ENCODE assay signal across 26 cellular contexts in the genomic region with DNA sequence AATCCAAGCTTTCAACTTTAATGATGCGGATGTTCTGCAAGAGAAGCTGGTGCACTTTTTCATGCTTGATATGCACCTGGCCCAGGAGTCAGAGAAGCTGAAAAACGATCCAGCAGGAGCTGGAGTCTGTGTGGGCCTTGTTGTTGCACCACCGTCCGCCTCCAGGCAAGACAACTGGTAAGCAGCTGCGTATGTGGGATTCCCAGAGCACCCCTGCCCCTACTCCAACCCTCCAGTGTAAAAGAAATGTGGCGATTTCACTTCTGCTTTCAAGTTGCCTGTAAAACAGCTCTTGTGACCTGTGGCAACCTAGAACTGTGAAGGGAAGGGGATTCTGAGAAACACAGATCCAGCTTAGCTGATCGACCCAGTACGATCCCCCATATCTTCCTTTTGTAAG.
DNase-seq lines count a peak whose midpoint lies in the region; FAIRE-seq and TF ChIP-seq lines count a peak whose summit lies in the region.
"Had no signal": no experiment of that assay in that cellular context is flagged by ENCODE, and none has a peak within 500 bp of the region (broad histone marks: within the 10 kb centered on the region; RNA-seq: fewer than 3 reads in every experiment).

No MANE protein-coding gene starts in this region.

- TF ChIP-seq POLR2A in H1 (IDR thresholded peaks at IDR 0.05; ENCODE audit: control extremely low read depth in 1 of 2, low read depth in 2 of 2, low read length in 2 of 2): no peak

- CTCF ChIA-PET in H1 (lab: Charles Lee; ENCODE audit: partially characterized antibody): interaction anchor here (0.6 to 0.7 kb wide), 2 partner anchors 99 to 582 kb away, joined by 3 to 4 read pairs; no protein-coding TSS in a partner anchor

- no peak for TF ChIP-seq RAD21 in H1 (IDR thresholded peaks at IDR 0.05 in 1 of 2, conservative IDR thresholded peaks at IDR 0.05 in 1 of 2; ENCODE audit: low read depth in 2 of 2, low read length in 2 of 2)

- no peak overlapping the region for H3K14ac ChIP-seq in H1 (ENCODE audit: insufficient read length)

- no peak overlapping the region for H2BK12ac ChIP-seq in H1 (ENCODE audit: low read depth, low read length)

- 94% methylated on average over 8 of the region's 8 CpGs; no CpG with 5 or more reads in 1 of the 2 experiments for WGBS in H1 (ENCODE audit: extremely low coverage in 1 of 2, insufficient coverage in 1 of 2, insufficient read length in 1 of 2, insufficient replicate concordance in 2 of 2, low coverage in 1 of 2, low lambda C conversion rate in 2 of 2, missing lambda C conversion rate in 1 of 2), 2 experiments
- WGBS in hepatocyte (ENCODE audit: low lambda C conversion rate, missing lambda C conversion rate): 78% methylated on average over 8 of the region's 8 CpGs

- no peaks in the 10 kb centered on the region for H3K9me3 ChIP-seq in H1 (ENCODE audit: insufficient read depth in 2 of 2, low read depth in 1 of 2, low read length in 1 of 2)
- H3K9me3 ChIP-seq in WERI-Rb-1 (ENCODE audit: severe bottlenecking): no peaks in the 10 kb centered on the region
- H3K9me3 ChIP-seq in hepatocyte (ENCODE audit: low read depth): no peaks in the 10 kb centered on the region
- H3K9me3 ChIP-seq: left ventricle myocardium inferior, psoas muscle, testis had no signal

- no peak for FAIRE-seq in H1 (lab: Jason Lieb, UNC)
- FAIRE-seq: urothelium cell line had no signal

- no peak overlapping the region for H3K18ac ChIP-seq in H1 (ENCODE audit: extremely low read depth, low read length)

- H3K9me2 ChIP-seq in hepatocyte (replicated peaks; ENCODE audit: insufficient read depth): no peaks in the 10 kb centered on the region

- no peak overlapping the region for H2BK20ac ChIP-seq in H1 (ENCODE audit: low read length)

- H4K91ac ChIP-seq in H1 (replicated peaks; ENCODE audit: insufficient read length, low read length): no peak overlapping the region

- no peak overlapping the region for H3K9ac ChIP-seq in H1 (replicated peaks in 1 of 4; ENCODE audit: extremely low read depth in 1 of 4, low read depth in 3 of 4, low read length in 3 of 4)

- H2AFZ ChIP-seq in H1 (ENCODE audit: low read length): 0 out of 2 replicates have a peak overlapping the region, but pooled peaks have one; percentile 9
- H2AFZ ChIP-seq in hepatocyte: no peak overlapping the region

- peak; percentile 62 for DNase-seq in SIG-M5 treated with dmso at 0.1 percent for 504 hours (lab: John Stamatoyannopoulos, UW; ENCODE audit: unreplicated experiment)
- DNase-seq in SIG-M5 (lab: John Stamatoyannopoulos, UW): no peak
- peak; percentile 23 for DNase-seq in NOMO-1 treated with dmso at 0.1 percent for 144 hours (lab: John Stamatoyannopoulos, UW; ENCODE audit: unreplicated experiment)
- DNase-seq in H1 (ENCODE audit: low read depth in 1 of 2, low spot score in 2 of 2): no peak
- DNase-seq in dermis blood vessel endothelial cell: no peak
- DNase-seq in WERI-Rb-1: no peak
- no peak for DNase-seq in hepatocyte (ENCODE audit: low spot score)
- DNase-seq in HT-29 (ENCODE audit: low spot score): no peak
- DNase-seq: activated CD4-positive, alpha-beta memory T cell treated with anti-CD3 and anti-CD28 coated beads for 36 hours; activated CD4-positive, CD25-positive, alpha-beta regulatory T cell; activated CD8-positive, alpha-beta memory T cell treated with anti-CD3 and anti-CD28 coated beads, Interleukin-2, amount 50 U/mL, for 48 hours; activated naive CD4-positive, alpha-beta T cell treated with anti-CD3 and anti-CD28 coated beads, Interleukin-2, amount 50 U/mL, for 16 hours; amniotic stem cell; brain microvascular endothelial cell; CD4-positive, alpha-beta memory T cell; H9; KBM-7; left ventricle myocardium inferior; naive B cell; NCI-H146; psoas muscle; stimulated activated CD4-positive, alpha-beta T cell treated with anti-CD3 and anti-CD28 coated beads, Interleukin-4, amount 100 ng/mL, for 4 hours; stimulated activated naive CD4-positive, alpha-beta T cell treated with Interleukin-2 at 50 U/mL for 16 hours; testis had no signal

- H3K36me3 ChIP-seq in H1 (ENCODE audit: control insufficient read depth in 2 of 4, insufficient read depth in 4 of 4, low read length in 3 of 4) (no peaks in the 10 kb centered on the region), WERI-Rb-1 (no peaks in the 10 kb centered on the region), hepatocyte (replicated peaks; ENCODE audit: insufficient read depth, low read depth) (no peaks in the 10 kb centered on the region)
- H3K36me3 ChIP-seq: brain microvascular endothelial cell, left ventricle myocardium inferior had no signal

- no peak overlapping the region for H4K5ac ChIP-seq in H1 (ENCODE audit: insufficient read length, low read depth, low read length)

- H3K79me2 ChIP-seq in H1 (ENCODE audit: control insufficient read depth in 1 of 2, insufficient read depth in 2 of 2, low read length in 2 of 2) (no peaks in the 10 kb centered on the region), hepatocyte (no peaks in the 10 kb centered on the region)

- H2BK15ac ChIP-seq in H1 (ENCODE audit: low read length): no peak overlapping the region

- H2BK120ac ChIP-seq in H1 (replicated peaks; ENCODE audit: low read depth, low read length): no peak overlapping the region

- no peaks in the 10 kb centered on the region; the same call in 1 of the 2 replicates for H3K23me2 ChIP-seq in H1 (ENCODE audit: low read depth, low read length)

- H3K4me3 ChIP-seq in H1 (ENCODE audit: extremely low read depth in 1 of 4, insufficient read depth in 2 of 4, low read depth in 3 of 4, low read length in 4 of 4) (no peak overlapping the region), WERI-Rb-1 (ENCODE audit: low read depth, low read length) (no peak overlapping the region), hepatocyte (no peak overlapping the region)
- H3K4me3 ChIP-seq: left ventricle myocardium inferior, psoas muscle, testis had no signal

- POLR2A ChIA-PET in H1 (lab: Charles Lee; ENCODE audit: partially characterized antibody): no interaction called here

- H4K20me1 ChIP-seq in H1 (replicated peaks in 1 of 2; ENCODE audit: control insufficient read depth in 1 of 2, insufficient read depth in 2 of 2, low read length in 2 of 2): no peaks in the 10 kb centered on the region
- no peaks in the 10 kb centered on the region for H4K20me1 ChIP-seq in hepatocyte (ENCODE audit: insufficient read depth, poor library complexity, severe bottlenecking)

- H3K4ac ChIP-seq in H1 (replicated peaks; ENCODE audit: insufficient read length, low read depth, low read length): no peak overlapping the region

- no peaks in the 10 kb centered on the region for H3K79me1 ChIP-seq in H1 (ENCODE audit: low read depth, low read length)

- no peak overlapping the region for H4K8ac ChIP-seq in H1 (ENCODE audit: extremely low read depth, insufficient read depth, low read length)

- H3K23ac ChIP-seq in H1 (ENCODE audit: insufficient read length): no peak overlapping the region

- H3K27me3 ChIP-seq in H1 (replicated peaks in 1 of 4; ENCODE audit: control insufficient read depth in 3 of 4, extremely low read depth in 1 of 4, insufficient read depth in 3 of 4, low read length in 3 of 4): no peaks in the 10 kb centered on the region; a peak in 1 of 7 replicates
- no peaks in the 10 kb centered on the region for H3K27me3 ChIP-seq in WERI-Rb-1 (ENCODE audit: insufficient read depth, low read depth, severe bottlenecking)
- no peaks in the 10 kb centered on the region for H3K27me3 ChIP-seq in hepatocyte
- H3K27me3 ChIP-seq: brain microvascular endothelial cell, testis had no signal

- no peak overlapping the region for H2AK5ac ChIP-seq in H1 (ENCODE audit: low read depth, low read length)

- no peak overlapping the region for H3K56ac ChIP-seq in H1 (replicated peaks; ENCODE audit: insufficient read length, low read depth, low read length)

- no peak overlapping the region for H3K27ac ChIP-seq in H1 (ENCODE audit: low read depth, low read length)
- H3K27ac ChIP-seq in WERI-Rb-1: no peak overlapping the region
- H3K27ac ChIP-seq in hepatocyte: no peak overlapping the region
- H3K27ac ChIP-seq: 22Rv1, brain microvascular endothelial cell, left ventricle myocardium inferior, psoas muscle, testis had no signal

- TF ChIP-seq CTCF in H1 (IDR thresholded peaks at IDR 0.05; ENCODE audit: control extremely low read depth in 1 of 3, insufficient read depth in 1 of 3, low read depth in 1 of 3, low read length in 3 of 3) (no peak), WERI-Rb-1 (IDR thresholded peaks at IDR 0.05; ENCODE audit: low read depth, low read length) (no peak), hepatocyte (IDR thresholded peaks at IDR 0.05; ENCODE audit: poor library complexity) (no peak)

- H3K4me1 ChIP-seq in H1 (replicated peaks in 1 of 4; ENCODE audit: control insufficient read depth in 3 of 4, insufficient read depth in 4 of 4, low read length in 3 of 4) (peaks cover 0 to 4% (median 0%) of the 10 kb centered on the region in 4 experiments; a peak in 1 of 7 replicates), hepatocyte (ENCODE audit: insufficient read depth) (no peaks in the 10 kb centered on the region)
- H3K4me1 ChIP-seq: left ventricle myocardium inferior, psoas muscle, testis had no signal

- TF ChIP-seq EP300 in H1 (IDR thresholded peaks at IDR 0.05; ENCODE audit: borderline replicate concordance in 1 of 2, low read depth in 2 of 2, low read length in 2 of 2): no peak

- H2BK5ac ChIP-seq in H1 (ENCODE audit: low read depth, low read length): no peak overlapping the region

- no peak overlapping the region for H3K4me2 ChIP-seq in H1 (ENCODE audit: insufficient read depth in 1 of 2, low read depth in 2 of 2, low read length in 2 of 2)
- H3K4me2 ChIP-seq in hepatocyte: no peak overlapping the region

TF ChIP-seq in H1, 55 proteins besides CTCF, POLR2A, EP300 and RAD21:
- TF ChIP-seq, protein P1, sequence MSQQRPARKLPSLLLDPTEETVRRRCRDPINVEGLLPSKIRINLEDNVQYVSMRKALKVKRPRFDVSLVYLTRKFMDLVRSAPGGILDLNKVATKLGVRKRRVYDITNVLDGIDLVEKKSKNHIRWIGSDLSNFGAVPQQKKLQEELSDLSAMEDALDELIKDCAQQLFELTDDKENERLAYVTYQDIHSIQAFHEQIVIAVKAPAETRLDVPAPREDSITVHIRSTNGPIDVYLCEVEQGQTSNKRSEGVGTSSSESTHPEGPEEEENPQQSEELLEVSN (IDR thresholded peaks at IDR 0.05): no peak
- TF ChIP-seq SP4 (IDR thresholded peaks at IDR 0.05; ENCODE audit: low read length): no peak
- TF ChIP-seq, protein P2, sequence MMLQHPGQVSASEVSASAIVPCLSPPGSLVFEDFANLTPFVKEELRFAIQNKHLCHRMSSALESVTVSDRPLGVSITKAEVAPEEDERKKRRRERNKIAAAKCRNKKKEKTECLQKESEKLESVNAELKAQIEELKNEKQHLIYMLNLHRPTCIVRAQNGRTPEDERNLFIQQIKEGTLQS (IDR thresholded peaks at IDR 0.05; ENCODE audit: insufficient read depth, low read depth, low read length): no peak

Comparison
In these comparisons a context has a peak if more than half of its experiments do, and no peak if none do; other contexts are left out.
1. DNase-seq: peak in SIG-M5 treated with dmso at 0.1 percent for 504 hours (single experiment) and NOMO-1 treated with dmso at 0.1 percent for 144 hours (single experiment); none in SIG-M5 (single experiment), H1 (0 of 2), dermis blood vessel endothelial cell (single experiment), WERI-Rb-1 (single experiment), hepatocyte (single experiment) and HT-29 (single experiment).